In the genomic region with DNA sequence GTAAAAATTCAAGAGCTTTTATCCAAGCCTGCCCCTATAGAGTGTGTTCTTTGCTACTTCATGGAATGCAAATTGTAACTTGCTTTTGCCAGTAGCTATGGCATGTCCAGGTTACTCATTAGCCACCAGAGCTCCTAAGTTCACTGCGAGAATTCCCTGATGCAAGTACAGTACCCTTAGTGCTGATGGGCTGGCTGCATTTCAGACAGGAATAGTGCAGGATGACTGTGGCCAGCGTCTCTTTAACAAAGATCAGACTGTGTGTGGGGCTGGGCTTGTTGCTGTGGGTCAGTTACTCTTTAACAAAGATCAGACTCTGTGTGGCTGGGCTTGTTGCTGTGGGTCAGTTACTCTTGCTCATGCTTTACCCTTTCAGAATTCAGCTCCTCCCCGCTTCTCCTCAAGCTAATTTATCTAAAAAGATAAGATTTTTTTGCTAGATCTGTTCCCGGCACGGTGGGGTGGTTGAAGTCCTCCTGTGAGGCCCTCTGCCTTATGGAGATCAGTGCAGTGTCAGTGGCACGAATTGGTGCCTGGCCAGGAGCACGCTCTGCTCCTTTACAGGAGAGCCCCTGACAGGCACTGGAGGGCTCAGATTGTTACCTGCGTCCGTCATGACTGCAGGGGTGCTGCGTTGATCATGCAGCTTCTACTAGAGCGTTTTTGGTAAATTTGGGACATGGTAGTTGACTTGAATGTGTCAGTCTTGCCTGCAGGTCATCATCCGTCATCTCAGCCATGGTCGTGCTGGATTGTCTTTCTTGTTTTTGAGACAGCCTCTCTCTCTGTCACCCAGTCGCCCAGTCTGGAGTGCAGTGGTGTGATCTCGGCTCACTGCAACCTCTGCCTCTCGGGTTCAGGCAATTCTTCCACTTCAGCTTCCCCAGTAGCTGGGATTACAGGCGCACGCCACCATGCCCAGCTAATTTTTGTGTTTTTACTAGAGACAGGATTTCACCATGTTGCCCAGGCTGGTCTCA, we compare ENCODE assay signal across 1 cellular context.
TF ChIP-seq lines count a peak whose summit lies in the region.

No MANE protein-coding gene starts in this region.

TF ChIP-seq in HepG2, 621 proteins besides CTCF, POLR2A, EP300 and RAD21 (continued from another document and continues in another):
- TF ChIP-seq, protein P1, sequence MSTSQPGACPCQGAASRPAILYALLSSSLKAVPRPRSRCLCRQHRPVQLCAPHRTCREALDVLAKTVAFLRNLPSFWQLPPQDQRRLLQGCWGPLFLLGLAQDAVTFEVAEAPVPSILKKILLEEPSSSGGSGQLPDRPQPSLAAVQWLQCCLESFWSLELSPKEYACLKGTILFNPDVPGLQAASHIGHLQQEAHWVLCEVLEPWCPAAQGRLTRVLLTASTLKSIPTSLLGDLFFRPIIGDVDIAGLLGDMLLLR (CRISPR knock-in tag; IDR thresholded peaks at IDR 0.05): no peak
- TF ChIP-seq TOPORS (CRISPR knock-in tag; IDR thresholded peaks at IDR 0.05) (no peak), SATB2 (CRISPR knock-in tag; IDR thresholded peaks at IDR 0.05) (no peak), ZNF234 (CRISPR knock-in tag; conservative IDR thresholded peaks at IDR 0.05) (no peak), ZNF567 (CRISPR knock-in tag; IDR thresholded peaks at IDR 0.05; ENCODE audit: borderline replicate concordance) (no peak), XBP1 (CRISPR knock-in tag; IDR thresholded peaks at IDR 0.05) (no peak), TCF7L2 (IDR thresholded peaks at IDR 0.05; ENCODE audit: low read depth, low read length) (no peak), JUND (CRISPR knock-in tag; IDR thresholded peaks at IDR 0.05) (no peak), HIC2 (CRISPR knock-in tag; IDR thresholded peaks at IDR 0.05; ENCODE audit: low read depth) (no peak; the same call in 1 of the 2 replicates), ZNF563 (CRISPR knock-in tag; IDR thresholded peaks at IDR 0.05) (no peak), POLR2G (IDR thresholded peaks at IDR 0.05; ENCODE audit: low read depth, low read length) (peak; percentile 70; the same call in 1 of the 2 replicates), ZKSCAN1 (IDR thresholded peaks at IDR 0.05; ENCODE audit: low read length) (no peak), ZNF629 (CRISPR knock-in tag; conservative IDR thresholded peaks at IDR 0.05) (0 out of 2 replicates have a peak, but pooled peaks have one; percentile 18), ZNF251 (CRISPR knock-in tag; IDR thresholded peaks at IDR 0.05) (no peak), ATF1 (CRISPR knock-in tag; IDR thresholded peaks at IDR 0.05) (no peak), BATF2 (CRISPR knock-in tag; IDR thresholded peaks at IDR 0.05) (no peak), ZNF451 (CRISPR knock-in tag; IDR thresholded peaks at IDR 0.05) (no peak), MZF1 (CRISPR knock-in tag; IDR thresholded peaks at IDR 0.05; ENCODE audit: borderline replicate concordance) (no peak), ZNF17 (CRISPR knock-in tag; IDR thresholded peaks at IDR 0.05) (no peak), ARID2 (CRISPR knock-in tag; IDR thresholded peaks at IDR 0.05; ENCODE audit: borderline replicate concordance) (no peak), ZNF232 (CRISPR knock-in tag; IDR thresholded peaks at IDR 0.05; ENCODE audit: borderline replicate concordance) (no peak), ZNF546 (CRISPR knock-in tag; conservative IDR thresholded peaks at IDR 0.05) (no peak), FLYWCH1 (CRISPR knock-in tag; IDR thresholded peaks at IDR 0.05) (no peak), ZNF180 (CRISPR knock-in tag; IDR thresholded peaks at IDR 0.05; ENCODE audit: borderline replicate concordance, low read depth) (no peak), ZNF562 (CRISPR knock-in tag; IDR thresholded peaks at IDR 0.05; ENCODE audit: borderline replicate concordance) (no peak), RXRA (CRISPR knock-in tag; IDR thresholded peaks at IDR 0.05) (peak; percentile 41; the same call in 1 of the 2 replicates), ARNT2 (CRISPR knock-in tag; IDR thresholded peaks at IDR 0.05; ENCODE audit: low read depth) (0 out of 2 replicates have a peak, but pooled peaks have one; percentile 13), KDM6A (CRISPR knock-in tag; IDR thresholded peaks at IDR 0.05; ENCODE audit: low read depth) (peak; percentile 66; the same call in 1 of the 2 replicates), ZNF543 (CRISPR knock-in tag; IDR thresholded peaks at IDR 0.05) (no peak), ETV6 (CRISPR knock-in tag; conservative IDR thresholded peaks at IDR 0.05) (no peak), ZNF788 (CRISPR knock-in tag; IDR thresholded peaks at IDR 0.05; ENCODE audit: borderline replicate concordance) (no peak), FOXM1 (CRISPR knock-in tag; IDR thresholded peaks at IDR 0.05) (no peak), SP2 (CRISPR knock-in tag; IDR thresholded peaks at IDR 0.05) (no peak), ZNF556 (CRISPR knock-in tag; IDR thresholded peaks at IDR 0.05; ENCODE audit: borderline replicate concordance) (peak; percentile 28; the same call in 1 of the 2 replicates), KIAA2018 (CRISPR knock-in tag; IDR thresholded peaks at IDR 0.05; ENCODE audit: borderline replicate concordance) (no peak), HOXA7 (CRISPR knock-in tag; IDR thresholded peaks at IDR 0.05) (no peak), ZMYM2 (CRISPR knock-in tag; IDR thresholded peaks at IDR 0.05) (no peak), ZFP41 (CRISPR knock-in tag; IDR thresholded peaks at IDR 0.05; ENCODE audit: borderline replicate concordance) (no peak), ZSCAN9 (CRISPR knock-in tag; IDR thresholded peaks at IDR 0.05; ENCODE audit: borderline replicate concordance) (peak; percentile 75; the same call in 1 of the 2 replicates), MTF1 (CRISPR knock-in tag; IDR thresholded peaks at IDR 0.05) (no peak), HNRNPH1 (optimal IDR thresholded peaks at IDR 0.05; ENCODE audit: low read depth, low read length) (no peak), SMC3 (IDR thresholded peaks at IDR 0.05; ENCODE audit: low read length) (peak; percentile 9; the same call in 1 of the 2 replicates), SPEN (CRISPR knock-in tag; IDR thresholded peaks at IDR 0.05; ENCODE audit: low read depth) (0 out of 2 replicates have a peak, but pooled peaks have one; percentile 21), ZMYM3 (CRISPR knock-in tag; IDR thresholded peaks at IDR 0.05) (peak; percentile 58; the same call in 1 of the 2 replicates)
- TF ChIP-seq, protein P2, sequence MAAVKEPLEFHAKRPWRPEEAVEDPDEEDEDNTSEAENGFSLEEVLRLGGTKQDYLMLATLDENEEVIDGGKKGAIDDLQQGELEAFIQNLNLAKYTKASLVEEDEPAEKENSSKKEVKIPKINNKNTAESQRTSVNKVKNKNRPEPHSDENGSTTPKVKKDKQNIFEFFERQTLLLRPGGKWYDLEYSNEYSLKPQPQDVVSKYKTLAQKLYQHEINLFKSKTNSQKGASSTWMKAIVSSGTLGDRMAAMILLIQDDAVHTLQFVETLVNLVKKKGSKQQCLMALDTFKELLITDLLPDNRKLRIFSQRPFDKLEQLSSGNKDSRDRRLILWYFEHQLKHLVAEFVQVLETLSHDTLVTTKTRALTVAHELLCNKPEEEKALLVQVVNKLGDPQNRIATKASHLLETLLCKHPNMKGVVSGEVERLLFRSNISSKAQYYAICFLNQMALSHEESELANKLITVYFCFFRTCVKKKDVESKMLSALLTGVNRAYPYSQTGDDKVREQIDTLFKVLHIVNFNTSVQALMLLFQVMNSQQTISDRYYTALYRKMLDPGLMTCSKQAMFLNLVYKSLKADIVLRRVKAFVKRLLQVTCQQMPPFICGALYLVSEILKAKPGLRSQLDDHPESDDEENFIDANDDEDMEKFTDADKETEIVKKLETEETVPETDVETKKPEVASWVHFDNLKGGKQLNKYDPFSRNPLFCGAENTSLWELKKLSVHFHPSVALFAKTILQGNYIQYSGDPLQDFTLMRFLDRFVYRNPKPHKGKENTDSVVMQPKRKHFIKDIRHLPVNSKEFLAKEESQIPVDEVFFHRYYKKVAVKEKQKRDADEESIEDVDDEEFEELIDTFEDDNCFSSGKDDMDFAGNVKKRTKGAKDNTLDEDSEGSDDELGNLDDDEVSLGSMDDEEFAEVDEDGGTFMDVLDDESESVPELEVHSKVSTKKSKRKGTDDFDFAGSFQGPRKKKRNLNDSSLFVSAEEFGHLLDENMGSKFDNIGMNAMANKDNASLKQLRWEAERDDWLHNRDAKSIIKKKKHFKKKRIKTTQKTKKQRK (IDR thresholded peaks at IDR 0.05; ENCODE audit: low read length): no peak
- TF ChIP-seq, protein P3, sequence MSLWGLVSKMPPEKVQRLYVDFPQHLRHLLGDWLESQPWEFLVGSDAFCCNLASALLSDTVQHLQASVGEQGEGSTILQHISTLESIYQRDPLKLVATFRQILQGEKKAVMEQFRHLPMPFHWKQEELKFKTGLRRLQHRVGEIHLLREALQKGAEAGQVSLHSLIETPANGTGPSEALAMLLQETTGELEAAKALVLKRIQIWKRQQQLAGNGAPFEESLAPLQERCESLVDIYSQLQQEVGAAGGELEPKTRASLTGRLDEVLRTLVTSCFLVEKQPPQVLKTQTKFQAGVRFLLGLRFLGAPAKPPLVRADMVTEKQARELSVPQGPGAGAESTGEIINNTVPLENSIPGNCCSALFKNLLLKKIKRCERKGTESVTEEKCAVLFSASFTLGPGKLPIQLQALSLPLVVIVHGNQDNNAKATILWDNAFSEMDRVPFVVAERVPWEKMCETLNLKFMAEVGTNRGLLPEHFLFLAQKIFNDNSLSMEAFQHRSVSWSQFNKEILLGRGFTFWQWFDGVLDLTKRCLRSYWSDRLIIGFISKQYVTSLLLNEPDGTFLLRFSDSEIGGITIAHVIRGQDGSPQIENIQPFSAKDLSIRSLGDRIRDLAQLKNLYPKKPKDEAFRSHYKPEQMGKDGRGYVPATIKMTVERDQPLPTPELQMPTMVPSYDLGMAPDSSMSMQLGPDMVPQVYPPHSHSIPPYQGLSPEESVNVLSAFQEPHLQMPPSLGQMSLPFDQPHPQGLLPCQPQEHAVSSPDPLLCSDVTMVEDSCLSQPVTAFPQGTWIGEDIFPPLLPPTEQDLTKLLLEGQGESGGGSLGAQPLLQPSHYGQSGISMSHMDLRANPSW (CRISPR knock-in tag; IDR thresholded peaks at IDR 0.05; ENCODE audit: borderline replicate concordance): peak; percentile 84
